In the genomic region with DNA sequence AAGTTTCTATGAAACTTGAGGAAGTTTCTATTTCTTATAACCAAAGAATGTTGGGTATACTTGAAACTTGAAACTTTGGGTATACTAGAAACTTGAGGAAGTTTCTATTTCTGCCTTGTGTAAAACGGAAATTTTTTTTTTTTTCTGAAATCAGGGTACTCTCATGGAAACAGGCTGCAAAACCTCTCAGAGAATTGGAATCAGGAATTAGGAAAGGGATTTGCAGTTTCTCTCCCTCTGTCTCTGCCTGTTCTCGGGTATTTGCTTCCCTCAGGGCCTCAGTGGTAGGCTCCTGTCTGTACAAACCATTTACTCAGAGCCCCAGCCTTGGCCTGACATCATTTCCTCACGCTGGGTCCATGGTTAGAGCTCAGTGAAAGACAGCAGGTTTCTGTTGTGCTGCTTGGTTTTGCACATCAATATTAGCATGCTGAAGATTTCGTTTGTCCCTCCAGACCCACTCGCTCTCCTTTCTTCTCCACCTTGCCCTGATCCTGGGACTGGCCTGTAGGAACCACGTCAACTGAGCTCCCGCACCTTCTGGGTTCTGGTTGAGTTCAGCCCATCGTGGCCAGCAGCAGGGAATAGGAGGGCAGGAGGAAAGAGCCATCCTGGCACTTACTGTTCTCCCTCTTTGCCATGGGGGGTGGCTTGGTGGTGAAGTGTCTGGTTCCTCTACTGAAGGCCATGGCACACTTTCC, we compare ENCODE assay signal across 8 cellular contexts.
DNase-seq lines count a peak whose midpoint lies in the region; ATAC-seq, FAIRE-seq and TF ChIP-seq lines count a peak whose summit lies in the region.

No MANE protein-coding gene starts in this region.

- peaks cover 35 to 47% of the 10 kb centered on the region in 2 donors for H3K4me1 ChIP-seq in adrenal gland (replicated peaks in 1 of 2)
- H3K4me1 ChIP-seq in lung (ENCODE audit: control insufficient read depth in 2 of 2, insufficient read depth in 2 of 2, low read length in 2 of 2): peaks cover 0 to 31% of the 10 kb centered on the region in 2 donors
- peaks cover 0 to 56% (median 48%) of the 10 kb centered on the region in 4 donors for H3K4me1 ChIP-seq in tibial artery

- FAIRE-seq in H54 (lab: Jason Lieb, UNC): no peak

- 52 to 63% (median 60%) methylated on average over 8 of the region's 8 CpGs for WGBS in adrenal gland, 4 donors
- 49 to 52% methylated on average over 8 of the region's 8 CpGs for WGBS in lung, 2 donors

- H3K36me3 Mint-ChIP-seq in HFFc6 (ENCODE audit: low read depth): no peaks in the 10 kb centered on the region

- peaks cover 54% of the 10 kb centered on the region for H3K4me1 Mint-ChIP-seq in HFFc6 (ENCODE audit: low read depth)

- no peak for DNase-seq in HFFc6
- DNase-seq in NOMO-1 treated with DMSO at 0.1 percent for 48 hours (lab: John Stamatoyannopoulos, UW; ENCODE audit: unreplicated experiment): peak; percentile 43
- no peak for DNase-seq in adrenal gland
- no peak for DNase-seq in lung (ENCODE audit: low spot score)
- peak in 1 of 2 donors; percentile 65 for DNase-seq in tibial artery
- no peak for DNase-seq in NCI-H2081 treated with DMSO at 0.1 percent for 48 hours (lab: John Stamatoyannopoulos, UW)
- no peak for DNase-seq in H54 (ENCODE audit: insufficient read length, low spot score)

- intact Hi-C loops in adrenal gland (cut with DNase I) (no loop called here), tibial artery (cut with DNase I; ENCODE audit: low total_unique reads) (loop anchor here (10.0 kb wide), 1 partner anchor 104 kb away; no protein-coding TSS in a partner anchor)

- ATAC-seq in GM18498 (IDR thresholded peaks at IDR 0.05; ENCODE audit: unreplicated experiment) (peak; percentile 89), lung (ENCODE audit: insufficient read depth, low FRiP score) (peak; percentile 5)

- H3K36me3 ChIP-seq in adrenal gland (replicated peaks in 1 of 2) (no peaks in the 10 kb centered on the region), lung (ENCODE audit: control insufficient read depth in 2 of 2, insufficient read depth in 2 of 2, low read length in 2 of 2) (no peaks in the 10 kb centered on the region), tibial artery (no peaks in the 10 kb centered on the region)

- TF ChIP-seq POLR2A in adrenal gland (IDR thresholded peaks at IDR 0.05): no peak
- no peak for TF ChIP-seq POLR2A in H54 (IDR thresholded peaks at IDR 0.05; ENCODE audit: low read depth, low read length)

- H3K27ac ChIP-seq in adrenal gland (peak overlapping the region in 4 of 5 donors; percentile 53 to 82 (median 76)), lung (ENCODE audit: low read depth in 1 of 2, low read length in 1 of 2) (peak overlapping the region in 1 of 2 donors; percentile 66), tibial artery (peak overlapping the region; percentile 83 to 87)

- peak overlapping the region; percentile 44 for H3K4me3 Mint-ChIP-seq in HFFc6

- H3K27ac Mint-ChIP-seq in HFFc6: peak overlapping the region; percentile 85

- H3K27me3 ChIP-seq in adrenal gland (no peaks in the 10 kb centered on the region), lung (ENCODE audit: control insufficient read depth, insufficient read depth) (no peaks in the 10 kb centered on the region), tibial artery (no peaks in the 10 kb centered on the region)

- H3K4me3 ChIP-seq in adrenal gland (no peak overlapping the region), lung (no peak overlapping the region), tibial artery (peak overlapping the region in 1 of 2 donors; percentile 34)

- H3K9me3 ChIP-seq in adrenal gland (replicated peaks in 1 of 3): no peaks in the 10 kb centered on the region
- H3K9me3 ChIP-seq in lung (ENCODE audit: control insufficient read depth in 2 of 2, insufficient read depth in 1 of 2, low read length in 1 of 2): no peaks in the 10 kb centered on the region
- no peaks in the 10 kb centered on the region for H3K9me3 ChIP-seq in tibial artery

- no peak for TF ChIP-seq CTCF in HFFc6 (IDR thresholded peaks at IDR 0.05)
- no peak for TF ChIP-seq CTCF in adrenal gland (IDR thresholded peaks at IDR 0.05)
- no peak for TF ChIP-seq CTCF in lung (IDR thresholded peaks at IDR 0.05; ENCODE audit: control extremely low read depth, extremely low read depth)
- TF ChIP-seq CTCF in tibial artery (IDR thresholded peaks at IDR 0.05): no peak

- no peaks in the 10 kb centered on the region; the same call in 1 of the 2 replicates for H3K27me3 Mint-ChIP-seq in HFFc6 (ENCODE audit: insufficient read depth)

- H3K9me3 Mint-ChIP-seq in HFFc6: no peaks in the 10 kb centered on the region
